11 cellular contexts compared by ENCODE assay signal in the genomic region with DNA sequence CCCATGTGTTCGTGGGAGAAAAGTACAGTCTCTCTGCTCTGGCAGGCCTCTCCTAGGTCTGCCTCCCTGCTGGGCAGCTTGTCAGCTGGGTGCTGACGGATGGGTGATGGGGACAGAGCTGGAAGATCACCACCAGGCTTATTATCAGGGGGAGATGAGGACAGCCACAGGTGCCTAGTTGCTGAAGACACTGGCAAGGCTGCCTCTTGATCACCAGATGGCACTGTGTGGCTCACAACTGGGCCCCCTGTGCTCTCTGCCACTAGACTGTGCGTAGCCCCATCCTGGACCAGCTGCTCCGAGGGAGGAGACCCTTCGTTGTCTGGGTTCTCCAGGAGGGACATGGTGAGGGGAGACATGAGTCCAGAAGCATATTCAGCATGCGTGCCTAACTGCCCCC.
DNase-seq lines count a peak whose midpoint lies in the region; ATAC-seq, FAIRE-seq and TF ChIP-seq lines count a peak whose summit lies in the region.
"Had no signal": no experiment of that assay in that cellular context is flagged by ENCODE, and none has a peak within 500 bp of the region (broad histone marks: within the 10 kb centered on the region; RNA-seq: fewer than 3 reads in every experiment).

No MANE protein-coding gene starts in this region.

- DNase-seq in stimulated activated naive CD8-positive, alpha-beta T cell treated with anti-CD3 and anti-CD28 coated beads, Interleukin-15, Interleukin-2, amounts not matched to agents 100 U/mL and 50 U/mL, for 24 hours, result no peak
- DNase-seq in stimulated activated naive CD8-positive, alpha-beta T cell treated with anti-CD3 and anti-CD28 coated beads, Interleukin-15, amount 100 ng/mL, for 72 hours, result no peak
- DNase-seq in right cardiac atrium (no peak), small intestine (no peak), cerebellum (ENCODE audit: low spot score) (no peak), DMS79 treated with DMSO at 0.1 percent for 48 hours (lab: John Stamatoyannopoulos, UW) (no peak)
- no peak for DNase-seq in central memory CD4-positive, alpha-beta T cell
- DNase-seq: activated effector memory CD4-positive, alpha-beta T cell treated with Interleukin-2 at 50 U/mL for 16 hours had no signal

- WGBS in right cardiac atrium, result 76% methylated on average over 6 of the region's 6 CpGs
- 90 to 92% (median 92%) methylated on average over 6 of the region's 6 CpGs for WGBS in small intestine, 3 donors

- ATAC-seq in stimulated activated naive CD8-positive, alpha-beta T cell treated with anti-CD3 and anti-CD28 coated beads, Interleukin-15, Interleukin-2, amounts not matched to agents 100 U/mL and 50 U/mL, for 24 hours, result peak; percentile 25
- no peak for ATAC-seq in stimulated activated naive CD8-positive, alpha-beta T cell treated with anti-CD3 and anti-CD28 coated beads, Interleukin-15, amount 100 ng/mL, for 72 hours
- ATAC-seq in right cardiac atrium, result no peak

- H3K4me1 Mint-ChIP-seq in stimulated activated naive CD8-positive, alpha-beta T cell treated with anti-CD3 and anti-CD28 coated beads, Interleukin-15, amount 100 ng/mL, for 72 hours, result peaks cover 45% of the 10 kb centered on the region

- no peaks in the 10 kb centered on the region for H4K20me1 ChIP-seq in SU-DHL-6 (ENCODE audit: low read depth, low read length)

- H3F3A ChIP-seq in SU-DHL-6 (ENCODE audit: insufficient read depth), result peaks cover 14% of the 10 kb centered on the region

- intact Hi-C loops in right cardiac atrium (cut with DNase I), result loop anchor here (10.0 kb wide), 6 partner anchors 51 to 331 kb away; a partner anchor contains a TSS

- TF ChIP-seq CTCF in SU-DHL-6 (IDR thresholded peaks at IDR 0.05; ENCODE audit: insufficient read depth, low read length, poor library complexity, severe bottlenecking), result peak; percentile 24

- no peak overlapping the region for H3K4me3 Mint-ChIP-seq in stimulated activated naive CD8-positive, alpha-beta T cell treated with anti-CD3 and anti-CD28 coated beads, Interleukin-15, amount 100 ng/mL, for 72 hours

- no peak overlapping the region for H2AFZ ChIP-seq in SU-DHL-6 (ENCODE audit: low read depth, low read length, severe bottlenecking)

- no peaks in the 10 kb centered on the region for H3K79me2 ChIP-seq in SU-DHL-6 (ENCODE audit: insufficient read depth, low read length)

- no peak for FAIRE-seq in small intestine (lab: Jason Lieb, UNC)
- FAIRE-seq: G401.6 had no signal

- H3K4me2 ChIP-seq in SU-DHL-6 (ENCODE audit: low read depth, low read length, poor library complexity, severe bottlenecking), result no peak overlapping the region

- no peaks in the 10 kb centered on the region for H3K27me3 ChIP-seq in SU-DHL-6 (ENCODE audit: low read length)
- no peaks in the 10 kb centered on the region for H3K27me3 ChIP-seq in right cardiac atrium (ENCODE audit: control insufficient read depth, insufficient read depth)
- H3K27me3 ChIP-seq in small intestine (ENCODE audit: control insufficient read depth in 2 of 2, insufficient read depth in 2 of 2, low read length in 2 of 2), result no peaks in the 10 kb centered on the region
- H3K27me3 ChIP-seq: SJSA1 had no signal

- H3K36me3 ChIP-seq in SU-DHL-6 (ENCODE audit: low read length) (0 out of 2 replicates have a peak, but pooled peaks cover 6% of the 10 kb centered on the region), small intestine (ENCODE audit: control insufficient read depth in 2 of 2, insufficient read depth in 2 of 2, low read length in 2 of 2) (peaks cover 5 to 13% of the 10 kb centered on the region in 2 donors)

- H3K9me3 Mint-ChIP-seq in stimulated activated naive CD8-positive, alpha-beta T cell treated with anti-CD3 and anti-CD28 coated beads, Interleukin-15, amount 100 ng/mL, for 72 hours, result no peaks in the 10 kb centered on the region

- no peak overlapping the region for H3K4me3 ChIP-seq in SU-DHL-6 (ENCODE audit: insufficient read depth, low read length, poor library complexity, severe bottlenecking)
- H3K4me3 ChIP-seq in right cardiac atrium (ENCODE audit: low read length), result no peak overlapping the region
- no peak overlapping the region for H3K4me3 ChIP-seq in small intestine (ENCODE audit: low read depth in 1 of 2, low read length in 2 of 2)
- H3K4me3 ChIP-seq: SJSA1 had no signal

- no peak overlapping the region for H3K27ac Mint-ChIP-seq in stimulated activated naive CD8-positive, alpha-beta T cell treated with anti-CD3 and anti-CD28 coated beads, Interleukin-15, amount 100 ng/mL, for 72 hours

- H3K27ac ChIP-seq in SU-DHL-6 (ENCODE audit: low read depth, low read length), result no peak overlapping the region
- H3K27ac ChIP-seq in right cardiac atrium (ENCODE audit: low read length), result peak overlapping the region; percentile 19
- no peak overlapping the region for H3K27ac ChIP-seq in small intestine (ENCODE audit: low read depth in 1 of 2, low read length in 1 of 2)
- H3K27ac ChIP-seq: SJSA1 had no signal

- H3K9ac ChIP-seq in SU-DHL-6 (ENCODE audit: low read length), result no peak overlapping the region

- H3K9me2 ChIP-seq in SU-DHL-6 (replicated peaks; ENCODE audit: insufficient read depth, low read length), result no peaks in the 10 kb centered on the region

- H3K4me1 ChIP-seq in right cardiac atrium (ENCODE audit: control insufficient read depth, insufficient read depth, low read length) (peaks cover 20% of the 10 kb centered on the region), small intestine (ENCODE audit: control insufficient read depth in 2 of 2, insufficient read depth in 1 of 2, low read depth in 1 of 2, low read length in 1 of 2) (no peaks in the 10 kb centered on the region)

- H3K9me3 ChIP-seq in SU-DHL-6 (ENCODE audit: insufficient read depth, low read length) (no peaks in the 10 kb centered on the region), right cardiac atrium (ENCODE audit: control insufficient read depth, low read length) (no peaks in the 10 kb centered on the region), small intestine (ENCODE audit: control insufficient read depth, low read depth) (no peaks in the 10 kb centered on the region)
- H3K9me3 ChIP-seq: SJSA1 had no signal

- H3K27me3 Mint-ChIP-seq in stimulated activated naive CD8-positive, alpha-beta T cell treated with anti-CD3 and anti-CD28 coated beads, Interleukin-15, amount 100 ng/mL, for 72 hours, result no peaks in the 10 kb centered on the region
